In the genomic region with DNA sequence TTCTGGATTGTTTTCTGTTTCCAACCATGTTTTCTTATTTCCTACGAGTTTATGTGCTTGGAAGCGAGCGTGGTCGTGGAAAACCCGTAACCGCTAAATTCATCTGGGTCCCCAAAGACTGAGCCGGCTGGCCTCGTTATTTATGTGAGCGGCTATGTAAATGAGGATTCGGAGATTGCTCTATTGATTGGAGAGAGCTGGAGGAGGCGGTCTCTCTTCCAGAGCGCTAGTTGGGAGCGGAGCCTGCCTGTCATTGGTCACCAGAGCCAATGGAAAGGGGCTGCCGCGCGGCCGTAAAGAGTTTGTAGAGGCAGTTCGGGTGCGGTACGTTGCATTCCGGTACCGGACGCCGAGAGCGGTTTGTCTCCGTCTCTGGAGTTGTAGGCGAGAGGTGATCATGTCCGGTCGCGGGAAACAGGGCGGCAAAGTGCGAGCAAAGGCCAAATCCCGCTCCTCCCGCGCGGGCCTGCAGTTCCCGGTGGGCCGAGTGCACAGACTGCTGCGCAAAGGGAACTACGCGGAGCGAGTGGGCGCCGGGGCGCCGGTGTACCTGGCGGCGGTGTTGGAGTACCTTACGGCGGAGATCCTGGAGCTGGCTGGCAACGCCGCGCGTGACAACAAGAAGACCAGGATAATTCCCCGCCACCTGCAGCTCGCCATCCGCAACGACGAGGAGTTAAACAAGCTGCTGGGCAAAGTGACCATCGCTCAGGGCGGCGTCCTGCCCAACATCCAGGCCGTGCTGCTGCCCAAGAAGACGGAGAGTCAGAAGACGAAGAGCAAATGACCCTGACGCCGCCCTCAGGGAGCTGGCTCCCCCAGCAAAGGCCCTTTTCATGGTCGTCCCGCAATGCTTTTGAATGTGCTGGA, we compare ENCODE assay signal across 9 cellular contexts. TPM values are rescaled to one million over a fixed set of nuclear protein-coding genes. Genes with fewer than 3 reads are reported as not detected.
DNase-seq lines count a peak whose midpoint lies in the region; ATAC-seq, FAIRE-seq and TF ChIP-seq lines count a peak whose summit lies in the region.
"Had no signal": no experiment of that assay in that cellular context is flagged by ENCODE, and none has a peak within 500 bp of the region (broad histone marks: within the 10 kb centered on the region; RNA-seq: fewer than 3 reads in every experiment).

No MANE protein-coding gene starts in this region.

- no peaks in the 10 kb centered on the region for H3K9me3 Mint-ChIP-seq in activated naive CD8-positive, alpha-beta T cell (ENCODE audit: low read depth)
- peaks cover 17% of the 10 kb centered on the region for H3K9me3 Mint-ChIP-seq in glutamatergic neuron (ENCODE audit: unreplicated experiment)

- no peaks in the 10 kb centered on the region for H3K9me3 ChIP-seq in SK-N-MC (ENCODE audit: low read depth, low read length)
- H3K9me3 ChIP-seq in suprapubic skin = no peaks in the 10 kb centered on the region

- peak overlapping the region; percentile 97 for H3K4me3 Mint-ChIP-seq in activated naive CD8-positive, alpha-beta T cell
- peak overlapping the region; percentile 99 for H3K4me3 Mint-ChIP-seq in glutamatergic neuron (ENCODE audit: unreplicated experiment)

- FAIRE-seq in GM19239 (lab: Jason Lieb, UNC) = peak; percentile 78
- FAIRE-seq: K562 had no signal

- DNase-seq in AG10803 (ENCODE audit: low read depth) (peak; percentile 95), GM19239 (ENCODE audit: insufficient read length, low spot score) (peak; percentile 64), SK-N-MC (ENCODE audit: low read depth, low spot score) (peak; percentile 51), glutamatergic neuron (peak; percentile 87), occipital lobe (lab: John Stamatoyannopoulos, UW) (peak; percentile 85), suprapubic skin (ENCODE audit: low spot score in 2 of 2) (peak; percentile 98 to 99)

- H3K27ac ChIP-seq in SK-N-MC (no peak overlapping the region), suprapubic skin (peak overlapping the region; percentile 99)

- TF ChIP-seq CTCF in AG10803 (conservative IDR thresholded peaks at IDR 0.05; ENCODE audit: low read length) = 0 out of 2 replicates have a peak, but pooled peaks have one; percentile 5
- TF ChIP-seq CTCF in glutamatergic neuron (IDR thresholded peaks at IDR 0.05; ENCODE audit: partially characterized antibody, unreplicated experiment) = no peak
- TF ChIP-seq CTCF in suprapubic skin (IDR thresholded peaks at IDR 0.05) = no peak

- TF ChIP-seq POLR2A in suprapubic skin (IDR thresholded peaks at IDR 0.05) = peak; percentile 91 to 97

- TF ChIP-seq EP300 in suprapubic skin (IDR thresholded peaks at IDR 0.05) = no peak

- H3K4me3 ChIP-seq in AG10803 (ENCODE audit: low read length) (peak overlapping the region; percentile 94), SK-N-MC (peak overlapping the region; percentile 77), suprapubic skin (peak overlapping the region; percentile 90)
- H3K4me3 ChIP-seq: K562 had no signal

- H3K9ac ChIP-seq in SK-N-MC (ENCODE audit: insufficient read length) = peak overlapping the region; percentile 39

- under 1% methylated on average over 47 of the region's 69 CpGs for WGBS in suprapubic skin

- no peaks in the 10 kb centered on the region for H3K36me3 Mint-ChIP-seq in activated naive CD8-positive, alpha-beta T cell
- no peaks in the 10 kb centered on the region for H3K36me3 Mint-ChIP-seq in glutamatergic neuron (ENCODE audit: unreplicated experiment)

- ATAC-seq in HG03442 (IDR thresholded peaks at IDR 0.05; ENCODE audit: unreplicated experiment) = peak; percentile 58
- ATAC-seq: K562 had no signal

- H3K36me3 ChIP-seq in SK-N-MC (ENCODE audit: insufficient read depth, low read length) (no peaks in the 10 kb centered on the region), suprapubic skin (no peaks in the 10 kb centered on the region)

- peaks cover 53% of the 10 kb centered on the region for H3K4me1 Mint-ChIP-seq in activated naive CD8-positive, alpha-beta T cell (ENCODE audit: low read depth)
- H3K4me1 Mint-ChIP-seq in glutamatergic neuron (ENCODE audit: low read depth, unreplicated experiment) = peaks cover 3% of the 10 kb centered on the region

- H3K4me1 ChIP-seq in suprapubic skin = peaks cover 35% of the 10 kb centered on the region

- peak overlapping the region; percentile 96 for H3K27ac Mint-ChIP-seq in activated naive CD8-positive, alpha-beta T cell
- peak overlapping the region; percentile 24 for H3K27ac Mint-ChIP-seq in glutamatergic neuron (ENCODE audit: unreplicated experiment)

- no peaks in the 10 kb centered on the region for H3K27me3 Mint-ChIP-seq in activated naive CD8-positive, alpha-beta T cell
- peaks cover 10% of the 10 kb centered on the region for H3K27me3 Mint-ChIP-seq in glutamatergic neuron (ENCODE audit: unreplicated experiment)

- H3K27me3 ChIP-seq in suprapubic skin = no peaks in the 10 kb centered on the region

RNA-seq across cellular contexts. Expression of gene WBP11, which starts 29.0 kb away (rescaled TPM):
- 54.6 TPM for total RNA-seq in glutamatergic neuron (ENCODE audit: unreplicated experiment)
- total RNA-seq in occipital lobe = 16.1 TPM
- total RNA-seq in suprapubic skin = 10 to 100 TPM; 16.7 to 24.4 (median 19.7) TPM

RNA-seq across cellular contexts. Expression of gene C12orf60, which starts 29.2 kb away (rescaled TPM):
- total RNA-seq in glutamatergic neuron (ENCODE audit: unreplicated experiment) (0.88 TPM), occipital lobe (3.6 TPM), suprapubic skin (under 1 TPM in 2 of 4 donors, not detected in 2; 0.31 to 0.83 TPM)

RNA-seq across cellular contexts. Expression of gene SMCO3, which starts 39.7 kb away (rescaled TPM):
- not detected for total RNA-seq in glutamatergic neuron (ENCODE audit: unreplicated experiment)
- not detected for total RNA-seq in occipital lobe
- total RNA-seq in suprapubic skin = not detected
- total RNA-seq: K562 had no signal
